27 cellular contexts compared by ENCODE assay signal in the genomic region with DNA sequence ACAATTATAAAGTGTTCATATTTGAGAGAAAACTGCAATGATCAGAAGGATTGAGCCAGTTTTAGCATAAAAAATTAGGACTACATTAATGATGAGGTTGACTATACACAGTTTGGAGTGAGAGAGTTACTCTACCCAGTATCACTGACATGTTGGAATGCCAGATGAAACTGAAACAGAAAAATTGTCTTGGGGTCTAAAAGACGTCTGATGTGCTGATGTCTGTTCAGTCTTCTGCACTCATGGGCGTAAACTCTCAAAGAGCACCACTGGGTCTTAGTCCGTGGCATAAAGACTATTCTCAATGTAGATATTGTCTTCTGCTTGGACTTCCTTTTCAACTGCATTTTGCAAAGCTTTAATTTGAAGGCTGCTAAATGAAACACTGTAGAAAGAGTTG. TPM values are rescaled to one million over a fixed set of nuclear protein-coding genes. Genes with fewer than 3 reads are reported as not detected.
DNase-seq lines count a peak whose midpoint lies in the region; ATAC-seq, FAIRE-seq and TF ChIP-seq lines count a peak whose summit lies in the region.
"Had no signal": no experiment of that assay in that cellular context is flagged by ENCODE, and none has a peak within 500 bp of the region (broad histone marks: within the 10 kb centered on the region; RNA-seq: fewer than 3 reads in every experiment).

No MANE protein-coding gene starts in this region.

- H3K79me1 ChIP-seq in mesendoderm (ENCODE audit: low read length), result no peaks in the 10 kb centered on the region

- no peak overlapping the region for H2AK5ac ChIP-seq in mesendoderm (ENCODE audit: low read length)

- no peak overlapping the region for H3K4ac ChIP-seq in mesendoderm (ENCODE audit: low read depth, low read length)

- no peak overlapping the region for H3K27ac ChIP-seq in CD8-positive, alpha-beta memory T cell (ENCODE audit: low read depth, low read length)
- H3K27ac ChIP-seq in endodermal cell (ENCODE audit: low read depth, low read length) (no peak overlapping the region), mesendoderm (ENCODE audit: low read depth, low read length) (no peak overlapping the region)
- H3K27ac ChIP-seq: parathyroid adenoma had no signal

- no peak for DNase-seq in CD8-positive, alpha-beta memory T cell
- no peak for DNase-seq in GM18507 (ENCODE audit: extremely low spot score, insufficient read length, low read depth)
- no peak for DNase-seq in activated naive CD8-positive, alpha-beta T cell treated with anti-CD3 and anti-CD28 coated beads, Interleukin-2, amount 50 U/mL, for 24 hours
- no peak for DNase-seq in endodermal cell
- DNase-seq in mesendoderm, result no peak
- DNase-seq: activated CD4-positive, CD25-positive, alpha-beta regulatory T cell treated with anti-CD3 and anti-CD28 coated beads, Interleukin-2, amount 50 U/mL, for 72 hours; activated T-cell treated with anti-CD3 and anti-CD28 coated beads, Interleukin-2, amount 50 U/mL, for 48 hours; central memory CD4-positive, alpha-beta T cell; IMR-90; NCI-H1092 treated with DMSO at 0.1 percent for 48 hours; NCI-H2029; NCI-H2227 treated with DMSO at 0.1 percent for 48 hours; NCI-H774; right cardiac atrium; stimulated activated CD4-positive, alpha-beta T cell treated with anti-CD3 and anti-CD28 coated beads, Interleukin-4, amount 100 ng/mL, for 1 hour; stimulated activated naive B cell treated with anti-CD40 and anti-IgM and Interleukin-4, amounts not matched to agents 10 μg/mL and 1 μg/mL and 100 μg/mL, for 72 hours had no signal

- no peaks in the 10 kb centered on the region for H3K9me3 ChIP-seq in CD8-positive, alpha-beta memory T cell (ENCODE audit: low read length)
- no peaks in the 10 kb centered on the region for H3K9me3 ChIP-seq in endodermal cell (ENCODE audit: control insufficient read depth, low read length)

- H3K9ac ChIP-seq in endodermal cell (ENCODE audit: extremely low read depth, low read length, poor library complexity, severe bottlenecking) (no peak overlapping the region), mesendoderm (ENCODE audit: low read length) (no peak overlapping the region)
- H3K9ac ChIP-seq: parathyroid adenoma had no signal

- no peaks in the 10 kb centered on the region for H3K9me3 Mint-ChIP-seq in CD8-positive, alpha-beta memory T cell
- peaks cover 4% of the 10 kb centered on the region for H3K9me3 Mint-ChIP-seq in activated naive CD8-positive, alpha-beta T cell treated with anti-CD3 and anti-CD28 coated beads, Interleukin-2, amount 50 U/mL, for 24 hours
- no peaks in the 10 kb centered on the region for H3K9me3 Mint-ChIP-seq in endodermal cell
- H3K9me3 Mint-ChIP-seq: stimulated activated naive B cell treated with anti-CD40 and anti-IgM and Interleukin-4, amounts not matched to agents 10 μg/mL and 1 μg/mL and 100 μg/mL, for 72 hours had no signal

- no peak overlapping the region for H3K23ac ChIP-seq in mesendoderm (ENCODE audit: low read length)

- no peak overlapping the region for H4K8ac ChIP-seq in mesendoderm (ENCODE audit: low read depth, low read length)

- H2BK15ac ChIP-seq in mesendoderm (replicated peaks; ENCODE audit: low read depth), result no peak overlapping the region

- H3K18ac ChIP-seq in mesendoderm (ENCODE audit: low read length), result no peak overlapping the region

- H3K4me3 ChIP-seq in CD8-positive, alpha-beta memory T cell (ENCODE audit: low read length), result no peak overlapping the region
- no peak overlapping the region for H3K4me3 ChIP-seq in endodermal cell (ENCODE audit: low read length)
- H3K4me3 ChIP-seq in mesendoderm (ENCODE audit: low read length), result no peak overlapping the region

- H3K4me1 Mint-ChIP-seq in CD8-positive, alpha-beta memory T cell, result peaks cover 30 to 54% (median 54%) of the 10 kb centered on the region in 3 donors
- H3K4me1 Mint-ChIP-seq in activated naive CD8-positive, alpha-beta T cell treated with anti-CD3 and anti-CD28 coated beads, Interleukin-2, amount 50 U/mL, for 24 hours, result peaks cover 70% of the 10 kb centered on the region
- peaks cover 35% of the 10 kb centered on the region for H3K4me1 Mint-ChIP-seq in endodermal cell

- H3K27me3 ChIP-seq in CD8-positive, alpha-beta memory T cell (ENCODE audit: insufficient read depth, low read length, poor library complexity, severe bottlenecking), result no peaks in the 10 kb centered on the region
- H3K27me3 ChIP-seq in endodermal cell (ENCODE audit: control insufficient read depth, insufficient read depth, low read length, poor library complexity, severe bottlenecking), result no peaks in the 10 kb centered on the region
- no peaks in the 10 kb centered on the region for H3K27me3 ChIP-seq in mesendoderm (ENCODE audit: insufficient read depth, low read length, poor library complexity)

- H3K27ac Mint-ChIP-seq in CD8-positive, alpha-beta memory T cell, result peak overlapping the region in 5 of 8 donors; percentile 6 to 54 (median 18)
- H3K27ac Mint-ChIP-seq in activated naive CD8-positive, alpha-beta T cell treated with anti-CD3 and anti-CD28 coated beads, Interleukin-2, amount 50 U/mL, for 24 hours, result peak overlapping the region; percentile 43
- H3K27ac Mint-ChIP-seq in endodermal cell, result no peak overlapping the region
- H3K27ac Mint-ChIP-seq: stimulated activated naive B cell treated with anti-CD40 and anti-IgM and Interleukin-4, amounts not matched to agents 10 μg/mL and 1 μg/mL and 100 μg/mL, for 72 hours had no signal

- H4K5ac ChIP-seq in mesendoderm (ENCODE audit: low read length), result no peak overlapping the region

- no peak overlapping the region for H2BK120ac ChIP-seq in mesendoderm (ENCODE audit: low read depth, low read length)

- CTCF ChIA-PET in CD8-positive, alpha-beta memory T cell (lab: Charles Lee), result interaction anchor here (1.3 kb wide), 1 partner anchor 11 kb away, joined by 3 read pairs; no protein-coding TSS in a partner anchor

- H3K27me3 Mint-ChIP-seq in CD8-positive, alpha-beta memory T cell, result no peaks in the 10 kb centered on the region
- peaks cover 2% of the 10 kb centered on the region for H3K27me3 Mint-ChIP-seq in activated naive CD8-positive, alpha-beta T cell treated with anti-CD3 and anti-CD28 coated beads, Interleukin-2, amount 50 U/mL, for 24 hours
- no peaks in the 10 kb centered on the region for H3K27me3 Mint-ChIP-seq in endodermal cell (ENCODE audit: insufficient read depth)

- H3K56ac ChIP-seq in mesendoderm (ENCODE audit: low read length), result no peak overlapping the region

- H2BK5ac ChIP-seq in mesendoderm (ENCODE audit: low read length), result no peak overlapping the region

- H3K4me3 Mint-ChIP-seq in CD8-positive, alpha-beta memory T cell, result peak overlapping the region in 1 of 7 donors; percentile 25
- H3K4me3 Mint-ChIP-seq in activated naive CD8-positive, alpha-beta T cell treated with anti-CD3 and anti-CD28 coated beads, Interleukin-2, amount 50 U/mL, for 24 hours, result no peak overlapping the region
- H3K4me3 Mint-ChIP-seq in endodermal cell, result no peak overlapping the region
- H3K4me3 Mint-ChIP-seq: stimulated activated naive B cell treated with anti-CD40 and anti-IgM and Interleukin-4, amounts not matched to agents 10 μg/mL and 1 μg/mL and 100 μg/mL, for 72 hours had no signal

- 92 to 95% methylated on average over 2 to 3 of the region's 3 CpGs for WGBS in endodermal cell (ENCODE audit: insufficient coverage in 1 of 2, insufficient read length in 1 of 2), 2 experiments
- WGBS in mesendoderm (ENCODE audit: extremely low coverage, insufficient coverage, low lambda C conversion rate), result no CpG with 5 or more reads among the region's 3 CpGs

- no peaks in the 10 kb centered on the region for H3K36me3 ChIP-seq in CD8-positive, alpha-beta memory T cell (ENCODE audit: insufficient read depth, low read length)
- H3K36me3 ChIP-seq in endodermal cell (ENCODE audit: control insufficient read depth, insufficient read depth, low read length) (no peaks in the 10 kb centered on the region), mesendoderm (ENCODE audit: control insufficient read depth, insufficient read depth, low read length) (no peaks in the 10 kb centered on the region)

- no peak overlapping the region for H3K4me2 ChIP-seq in mesendoderm (ENCODE audit: low read length)

- POLR2A ChIA-PET in CD8-positive, alpha-beta memory T cell (lab: Charles Lee), result no interaction called here

- ATAC-seq in HG03342 (IDR thresholded peaks at IDR 0.05; ENCODE audit: unreplicated experiment) (peak; percentile 25), GM19395 (IDR thresholded peaks at IDR 0.05; ENCODE audit: unreplicated experiment) (no peak)
- ATAC-seq in activated naive CD8-positive, alpha-beta T cell treated with anti-CD3 and anti-CD28 coated beads, Interleukin-2, amount 50 U/mL, for 24 hours, result no peak
- ATAC-seq: activated naive CD4-positive, alpha-beta T cell treated with anti-CD3 and anti-CD28 coated beads, Interleukin-2, amount 50 U/mL, for 72 hours; right cardiac atrium; Right ventricle myocardium inferior; stimulated activated naive B cell treated with anti-CD40 and anti-IgM and Interleukin-4, amounts not matched to agents 10 μg/mL and 1 μg/mL and 100 μg/mL, for 72 hours had no signal

- FAIRE-seq in GM18507 (lab: Jason Lieb, UNC), result peak; percentile 69
- FAIRE-seq: endothelial cell of umbilical vein, keratinocyte had no signal

- TF ChIP-seq CTCF in endodermal cell (conservative IDR thresholded peaks at IDR 0.05), result no peak

- peaks cover 0 to 3% (median 0%) of the 10 kb centered on the region in 3 donors for H3K36me3 Mint-ChIP-seq in CD8-positive, alpha-beta memory T cell
- peaks cover 4% of the 10 kb centered on the region for H3K36me3 Mint-ChIP-seq in activated naive CD8-positive, alpha-beta T cell treated with anti-CD3 and anti-CD28 coated beads, Interleukin-2, amount 50 U/mL, for 24 hours (ENCODE audit: low read depth)
- H3K36me3 Mint-ChIP-seq in endodermal cell (ENCODE audit: low read depth), result no peaks in the 10 kb centered on the region
- H3K36me3 Mint-ChIP-seq: stimulated activated naive B cell treated with anti-CD40 and anti-IgM and Interleukin-4, amounts not matched to agents 10 μg/mL and 1 μg/mL and 100 μg/mL, for 72 hours had no signal

- H3K79me2 ChIP-seq in mesendoderm (ENCODE audit: control insufficient read depth, insufficient read depth, low read length), result no peaks in the 10 kb centered on the region
- H3K79me2 ChIP-seq: parathyroid adenoma had no signal

- H3K4me1 ChIP-seq in CD8-positive, alpha-beta memory T cell (ENCODE audit: insufficient read depth, low read length), result peaks cover 18% of the 10 kb centered on the region
- H3K4me1 ChIP-seq in endodermal cell (ENCODE audit: control insufficient read depth, insufficient read depth, low read length) (no peaks in the 10 kb centered on the region), mesendoderm (ENCODE audit: control insufficient read depth, low read depth, low read length) (no peaks in the 10 kb centered on the region)
- H3K4me1 ChIP-seq: parathyroid adenoma had no signal

RNA-seq across cellular contexts. Expression of a gene that starts 29.5 kb away (rescaled TPM):
- total RNA-seq in CD8-positive, alpha-beta memory T cell, result under 1 TPM; 0.27 to 0.61 TPM
- 0.91 TPM for polyA plus RNA-seq in CD8-positive, alpha-beta memory T cell
- total RNA-seq in endodermal cell, result under 1 TPM; 0.59 to 0.60 TPM
- polyA plus RNA-seq in endodermal cell (2013, experiment 1 of 2), result 0.28 TPM
- polyA plus RNA-seq in endodermal cell (2013, experiment 2 of 2), result not detected
- polyA plus RNA-seq in mesendoderm (2013, experiment 1 of 2), result not detected
- 0.11 TPM for polyA plus RNA-seq in mesendoderm (2013, experiment 2 of 2)
- total RNA-seq: activated CD8-positive, alpha-beta memory T cell treated with anti-CD3 and anti-CD28 coated beads for 36 hours; dermis microvascular lymphatic vessel endothelial cell; endothelial cell of umbilical vein; IMR-90; lower leg skin; right cardiac atrium; Right ventricle myocardium inferior had no signal
- polyA plus RNA-seq: endothelial cell of umbilical vein, IMR-90, keratinocyte, neural cell, right cardiac atrium had no signal
